ENCODE assay signal across 9 cellular contexts in genomic region chr10:47299989-47300931, GRCh38.
A peak's percentile ranks its signal among the peaks of the same experiment; 100 is the strongest.
DNase-seq lines count a peak whose midpoint lies in the region; ATAC-seq lines count a peak whose summit lies in the region.
"Had no signal": no experiment of that assay in that cellular context is flagged by ENCODE, and none has a peak within 500 bp of the region (broad histone marks: within the 10 kb centered on the region; RNA-seq: fewer than 3 reads in every experiment).

Gene GDF10, plus strand, starts transcription at chr10:47300197. Its CDS starts 455 bp downstream, at chr10:47300652.

- peaks cover 4% of the 10 kb centered on the region for H3K27me3 Mint-ChIP-seq in activated naive CD4-positive, alpha-beta T cell treated with anti-CD3 and anti-CD28 coated beads, Interleukin-2, amount 50 U/mL, for 24 hours

- H3K9me3 ChIP-seq in HUES6 (ENCODE audit: control insufficient read depth, insufficient read depth, low read depth, low read length) (no peaks in the 10 kb centered on the region), iPS-20b (ENCODE audit: insufficient read depth, low read depth, low read length) (no peaks in the 10 kb centered on the region)

- peaks cover 8% of the 10 kb centered on the region; the same call in 1 of the 2 replicates for H3K4me1 ChIP-seq in HUES6 (ENCODE audit: control insufficient read depth, insufficient read depth, low read length)
- H3K4me1 ChIP-seq in iPS-20b (ENCODE audit: insufficient read depth, low read length): no peaks in the 10 kb centered on the region; the same call in 1 of the 2 replicates

- H3K4me1 Mint-ChIP-seq in activated naive CD4-positive, alpha-beta T cell treated with anti-CD3 and anti-CD28 coated beads, Interleukin-2, amount 50 U/mL, for 24 hours: peaks cover 33% of the 10 kb centered on the region

- no peaks in the 10 kb centered on the region for H3K36me3 Mint-ChIP-seq in activated naive CD4-positive, alpha-beta T cell treated with anti-CD3 and anti-CD28 coated beads, Interleukin-2, amount 50 U/mL, for 24 hours

- H3K36me3 ChIP-seq in HUES6 (ENCODE audit: control insufficient read depth, insufficient read depth, low read length) (no peaks in the 10 kb centered on the region), iPS-20b (ENCODE audit: insufficient read depth, low read depth, low read length) (no peaks in the 10 kb centered on the region)

- H3K9ac ChIP-seq in HUES6 (ENCODE audit: low read length) (peak within 1 kb of the TSS; percentile 28), iPS-20b (ENCODE audit: low read depth, low read length) (no peak within 1 kb of the TSS)
- H3K9ac ChIP-seq: KMS-11 had no signal

- H3K27ac ChIP-seq in HUES6 (ENCODE audit: low read depth, low read length) (no peak within 1 kb of the TSS), iPS-20b (ENCODE audit: low read length) (no peak within 1 kb of the TSS)
- H3K27ac ChIP-seq: KMS-11 had no signal

- peak; percentile 19 for DNase-seq in stimulated activated CD4-positive, alpha-beta T cell treated with anti-CD3 and anti-CD28 coated beads, Interleukin-4, amount 100 ng/mL, for 24 hours
- DNase-seq in GOT3 (lab: John Stamatoyannopoulos, UW): no peak
- DNase-seq in hepatic stellate cell (ENCODE audit: low spot score): no peak
- no peak for DNase-seq in AG08395 (ENCODE audit: low spot score)

- H3K4me3 Mint-ChIP-seq in activated naive CD4-positive, alpha-beta T cell treated with anti-CD3 and anti-CD28 coated beads, Interleukin-2, amount 50 U/mL, for 24 hours: peak within 1 kb of the TSS; percentile 82

- H3K27ac Mint-ChIP-seq in activated naive CD4-positive, alpha-beta T cell treated with anti-CD3 and anti-CD28 coated beads, Interleukin-2, amount 50 U/mL, for 24 hours: no peak within 1 kb of the TSS

- H3K9me3 Mint-ChIP-seq in activated naive CD4-positive, alpha-beta T cell treated with anti-CD3 and anti-CD28 coated beads, Interleukin-2, amount 50 U/mL, for 24 hours: no peaks in the 10 kb centered on the region

- H3K27me3 ChIP-seq in HUES6 (ENCODE audit: control insufficient read depth, insufficient read depth, low read length): peaks cover 76% of the 10 kb centered on the region
- H3K27me3 ChIP-seq in iPS-20b (ENCODE audit: insufficient read depth, low read length): peaks cover 69% of the 10 kb centered on the region

- H3K4me3 ChIP-seq in HUES6 (ENCODE audit: low read depth, low read length): peak within 1 kb of the TSS; percentile 68
- peak within 1 kb of the TSS; percentile 57; the same call in 1 of the 2 replicates for H3K4me3 ChIP-seq in iPS-20b (ENCODE audit: low read length)

- ATAC-seq in HG03025 (IDR thresholded peaks at IDR 0.05; ENCODE audit: low FRiP score, unreplicated experiment): no peak
